In genomic region chr12:19458733-19459132, GRCh38 we compare ENCODE assay signal across 20 cellular contexts. TPM values are rescaled to one million over a fixed set of nuclear protein-coding genes. Genes with fewer than 3 reads are reported as not detected.
DNase-seq lines count a peak whose midpoint lies in the region; ATAC-seq, FAIRE-seq and TF ChIP-seq lines count a peak whose summit lies in the region.
"Had no signal": no experiment of that assay in that cellular context is flagged by ENCODE, and none has a peak within 500 bp of the region (broad histone marks: within the 10 kb centered on the region; RNA-seq: fewer than 3 reads in every experiment).

No MANE protein-coding gene starts in this region.

- peaks cover 87% of the 10 kb centered on the region for H3K4me1 Mint-ChIP-seq in CD4-positive, alpha-beta T cell (ENCODE audit: low read depth)

- H3K27me3 ChIP-seq in CD4-positive, alpha-beta T cell (ENCODE audit: control insufficient read depth, insufficient read depth, low read length) = no peaks in the 10 kb centered on the region
- H3K27me3 ChIP-seq: SJSA1 had no signal

- CTCF ChIA-PET in CD4-positive, alpha-beta T cell (lab: Charles Lee) = no interaction called here

- no peak overlapping the region for H3K4me3 Mint-ChIP-seq in CD4-positive, alpha-beta T cell
- H3K4me3 Mint-ChIP-seq: HFFc6 had no signal

- no peaks in the 10 kb centered on the region for H3K9me3 ChIP-seq in CD4-positive, alpha-beta T cell (ENCODE audit: control insufficient read depth, low read length)
- H3K9me3 ChIP-seq: SJSA1 had no signal

- FAIRE-seq in GM19239 (lab: Jason Lieb, UNC) = no peak
- FAIRE-seq: H54, HTR-8/SVneo had no signal

- H3K36me3 Mint-ChIP-seq in CD4-positive, alpha-beta T cell (ENCODE audit: low read depth) = peaks cover 56% of the 10 kb centered on the region

- ATAC-seq in CD4-positive, alpha-beta T cell (ENCODE audit: poor library complexity) = no peak
- ATAC-seq in GM21360 (IDR thresholded peaks at IDR 0.05; ENCODE audit: unreplicated experiment) (peak; percentile 52), HG03354 (IDR thresholded peaks at IDR 0.05; ENCODE audit: poor library complexity, severe bottlenecking, unreplicated experiment) (peak; percentile 54), GM21528 (IDR thresholded peaks at IDR 0.05; ENCODE audit: low FRiP score, unreplicated experiment) (no peak), GM19035 (IDR thresholded peaks at IDR 0.05; ENCODE audit: unreplicated experiment) (no peak)
- ATAC-seq: PC-3 had no signal

- POLR2A ChIA-PET in CD4-positive, alpha-beta T cell (lab: Charles Lee) = interaction anchor here (0.6 kb wide), 1 partner anchor 21 kb away, joined by 3 read pairs; no protein-coding TSS in a partner anchor

- no peak overlapping the region for H3K27ac ChIP-seq in CD4-positive, alpha-beta T cell (ENCODE audit: low read depth, low read length)
- H3K27ac ChIP-seq: SJSA1 had no signal

- TF ChIP-seq CTCF in CD4-positive, alpha-beta T cell (IDR thresholded peaks at IDR 0.05) = no peak

- intact Hi-C loops in CD4-positive, alpha-beta T cell (cut with DNase I, micrococcal nuclease) = no loop called here

- no peaks in the 10 kb centered on the region for H3K27me3 Mint-ChIP-seq in CD4-positive, alpha-beta T cell

- no peak for DNase-seq in CD4-positive, alpha-beta T cell
- DNase-seq in germinal center (ENCODE audit: low spot score) (peak; percentile 34), GM19239 (ENCODE audit: insufficient read length, low spot score) (no peak)
- DNase-seq: C1 segment of cervical spinal cord, DMS79, HFFc6, IMR-90, NCI-H1048, NCI-H1436, NCI-H1930, NCI-H345, NCI-H524 treated with DMSO at 0.1 percent for 48 hours, PC-3 had no signal

- peak overlapping the region; percentile 79 for H3K27ac Mint-ChIP-seq in CD4-positive, alpha-beta T cell
- H3K27ac Mint-ChIP-seq: HFFc6 had no signal

- H3K9me3 Mint-ChIP-seq in CD4-positive, alpha-beta T cell = no peaks in the 10 kb centered on the region
- H3K9me3 Mint-ChIP-seq: HFFc6 had no signal

RNA-seq across cellular contexts. Expression of gene AEBP2, which starts 19.4 kb away (rescaled TPM):
- 10 to 100 TPM; 42.9 to 44.8 TPM for total RNA-seq in CD4-positive, alpha-beta T cell

Comparison
In these comparisons a context has a peak if more than half of its experiments do, and no peak if none do; other contexts are left out.
1. ATAC-seq: peak in GM21360 (single experiment) and HG03354 (single experiment); none in CD4-positive, alpha-beta T cell (single experiment), GM21528 (single experiment) and GM19035 (single experiment).